In genomic region chr10:14588084-14588937, GRCh38 we compare ENCODE assay signal across 8 cellular contexts.
DNase-seq lines count a peak whose midpoint lies in the region; ATAC-seq and TF ChIP-seq lines count a peak whose summit lies in the region.

No MANE protein-coding gene starts in this region.

- intact Hi-C loops in left colon (cut with DNase I, micrococcal nuclease), result no loop called here

- H3K4me2 ChIP-seq in BLaER1 treated with 17β-estradiol and CSF1 and Interleukin-3, amounts not matched to agents 10 nM and 100 nM, result peak overlapping the region; percentile 33 to 90 (median 60)

- peak overlapping the region in 3 of 10 experiments; percentile 3 to 13 (median 6); a peak in 3 of 20 replicates for H3K4me3 ChIP-seq in BLaER1 treated with 17β-estradiol and CSF1 and Interleukin-3, amounts not matched to agents 10 nM and 100 nM
- no peak overlapping the region for H3K4me3 ChIP-seq in astrocyte of the cerebellum (ENCODE audit: low read depth, low read length)

- DNase-seq in HuH-7 (ENCODE audit: low spot score) (peak; percentile 43), astrocyte of the cerebellum (ENCODE audit: low read depth) (peak; percentile 44), left colon (no peak), substantia nigra (lab: John Stamatoyannopoulos, UW) (peak in 1 of 49 donors; percentile 49), NCI-H2227 (lab: John Stamatoyannopoulos, UW; ENCODE audit: unreplicated experiment) (no peak)

- no peaks in the 10 kb centered on the region for H3K9me3 ChIP-seq in BLaER1 treated with 17β-estradiol and CSF1 and Interleukin-3, amounts not matched to agents 10 nM and 100 nM (replicated peaks in 1 of 11)

- H3K4me1 ChIP-seq in BLaER1 treated with 17β-estradiol and CSF1 and Interleukin-3, amounts not matched to agents 10 nM and 100 nM, result peaks cover 69 to 90% (median 83%) of the 10 kb centered on the region in 10 experiments

- no peaks in the 10 kb centered on the region for H3K27me3 ChIP-seq in BLaER1 treated with 17β-estradiol and CSF1 and Interleukin-3, amounts not matched to agents 10 nM and 100 nM

- H4K20me1 ChIP-seq in BLaER1 treated with 17β-estradiol and CSF1 and Interleukin-3, amounts not matched to agents 10 nM and 100 nM, result peaks cover 0 to 100% (median 100%) of the 10 kb centered on the region in 11 experiments; a peak in 20 of 22 replicates

- in situ Hi-C loops in astrocyte of the cerebellum (cut with HindIII; ENCODE audit: low sequenced_read_pairs), result no loop called here

- H3K27ac ChIP-seq in BLaER1 treated with 17β-estradiol and CSF1 and Interleukin-3, amounts not matched to agents 10 nM and 100 nM, result peak overlapping the region; percentile 10 to 82 (median 47); a peak in 20 of 22 replicates
- H3K27ac ChIP-seq in substantia nigra (ENCODE audit: low read depth, low read length, poor library complexity, severe bottlenecking), result peak overlapping the region; percentile 59

- ATAC-seq in GM19455 (IDR thresholded peaks at IDR 0.05; ENCODE audit: unreplicated experiment) (peak; percentile 67), left colon (peak; percentile 63), HG03520 (IDR thresholded peaks at IDR 0.05; ENCODE audit: unreplicated experiment) (no peak)

- peak overlapping the region in 8 of 11 experiments; percentile 19 to 71 (median 44); a peak in 13 of 22 replicates for H3K9ac ChIP-seq in BLaER1 treated with 17β-estradiol and CSF1 and Interleukin-3, amounts not matched to agents 10 nM and 100 nM

- H3K36me3 ChIP-seq in BLaER1 treated with 17β-estradiol and CSF1 and Interleukin-3, amounts not matched to agents 10 nM and 100 nM, result peaks cover 7 to 100% (median 99%) of the 10 kb centered on the region in 11 experiments

- TF ChIP-seq CTCF in astrocyte of the cerebellum (IDR thresholded peaks at IDR 0.05; ENCODE audit: low read depth, low read length, missing control alignments), result no peak

Comparison
In these comparisons a context has a peak if more than half of its experiments do, and no peak if none do; other contexts are left out.
1. DNase-seq: peak in HuH-7 (single experiment) and astrocyte of the cerebellum (single experiment); none in left colon (0 of 2) and NCI-H2227 (single experiment).